1 cellular context compared by ENCODE assay signal in genomic region chr21:42554251-42554937, GRCh38.
TF ChIP-seq lines count a peak whose summit lies in the region.

No MANE protein-coding gene starts in this region.

TF ChIP-seq in H1, 55 proteins besides CTCF, POLR2A, EP300 and RAD21:
- TF ChIP-seq ASH2L (IDR thresholded peaks at IDR 0.05; ENCODE audit: low read length) (no peak), USF2 (IDR thresholded peaks at IDR 0.05; ENCODE audit: low read length) (no peak), TAF7 (optimal IDR thresholded peaks at IDR 0.05; ENCODE audit: borderline replicate concordance, low read depth, low read length) (no peak), POLR2AphosphoS5 (IDR thresholded peaks at IDR 0.05; ENCODE audit: low read depth, low read length) (no peak), BCL11A (IDR thresholded peaks at IDR 0.05; ENCODE audit: low read depth in 2 of 2, low read length in 2 of 2) (no peak), KDM4A (IDR thresholded peaks at IDR 0.05; ENCODE audit: low read depth, low read length, severe bottlenecking) (no peak), TBP (IDR thresholded peaks at IDR 0.05; ENCODE audit: low read depth, low read length) (no peak), HDAC2 (IDR thresholded peaks at IDR 0.05; ENCODE audit: borderline replicate concordance in 1 of 2, low read depth in 2 of 2, low read length in 2 of 2) (no peak), GABPA (IDR thresholded peaks at IDR 0.05; ENCODE audit: borderline replicate concordance, insufficient read depth, low read length) (no peak), CBX8 (IDR thresholded peaks at IDR 0.05; ENCODE audit: borderline replicate concordance, low read depth, low read length) (no peak), PHF8 (conservative IDR thresholded peaks at IDR 0.05; ENCODE audit: low read depth, low read length) (no peak), CREB1 (IDR thresholded peaks at IDR 0.05) (no peak), EGR1 (IDR thresholded peaks at IDR 0.05; ENCODE audit: borderline replicate concordance, low read depth, low read length) (no peak), JUND (IDR thresholded peaks at IDR 0.05; ENCODE audit: low read length) (no peak)
